13 cellular contexts compared by ENCODE assay signal in the genomic region with DNA sequence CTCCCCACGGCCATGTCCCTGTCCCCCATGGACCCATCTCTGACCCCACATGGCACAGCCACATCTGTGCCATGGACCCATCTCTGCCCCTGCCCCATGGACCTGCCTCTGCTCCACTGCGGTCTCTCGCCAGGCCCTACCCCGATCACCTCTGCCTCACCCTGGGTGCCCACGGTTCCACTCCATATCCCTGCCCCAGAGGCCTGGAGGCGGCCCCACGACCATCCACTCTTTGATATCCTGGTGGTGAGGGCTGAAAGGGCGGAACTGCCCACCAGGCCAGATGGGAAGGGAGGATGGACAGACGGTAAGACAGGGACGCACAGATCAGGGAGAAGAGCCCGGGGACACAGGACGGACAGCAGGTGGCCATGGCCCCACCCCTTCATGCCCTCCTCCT. TPM values are rescaled to one million over a fixed set of nuclear protein-coding genes. Genes with fewer than 3 reads are reported as not detected.
DNase-seq lines count a peak whose midpoint lies in the region; ATAC-seq and TF ChIP-seq lines count a peak whose summit lies in the region.
"Had no signal": no experiment of that assay in that cellular context is flagged by ENCODE, and none has a peak within 500 bp of the region (broad histone marks: within the 10 kb centered on the region; RNA-seq: fewer than 3 reads in every experiment).

No MANE protein-coding gene starts in this region.

- peak overlapping the region; percentile 48 for H2BK120ac ChIP-seq in IMR-90 (ENCODE audit: low read depth, low read length)

- H3K9me3 Mint-ChIP-seq in CD8-positive, alpha-beta T cell, result no peaks in the 10 kb centered on the region
- no peaks in the 10 kb centered on the region for H3K9me3 Mint-ChIP-seq in effector memory CD8-positive, alpha-beta T cell
- H3K9me3 Mint-ChIP-seq in natural killer cell treated with Interleukin-12 subunit alpha and Interleukin-12 subunit beta and Interleukin-15 and Interleukin-18, amount 100 ng/mL, for 72 hours, result no peaks in the 10 kb centered on the region
- H3K9me3 Mint-ChIP-seq: H9 had no signal

- H3K79me1 ChIP-seq in IMR-90 (ENCODE audit: low read depth in 1 of 2, low read length in 2 of 2), result peaks cover 0 to 20% of the 10 kb centered on the region in 2 experiments; a peak in 2 of 4 replicates

- intact Hi-C loops in CD8-positive, alpha-beta T cell (cut with DNase I, micrococcal nuclease), result loop anchor here in 1 of 2 experiments (5.0 to 10.0 kb wide), 3 partner anchors 113 to 338 kb away; a partner anchor contains a TSS
- intact Hi-C loops in IMR-90 (cut with micrococcal nuclease), result loop anchor here (5.0 kb wide), 1 partner anchor 338 kb away; a partner anchor contains a TSS

- H2AFZ ChIP-seq in IMR-90 (replicated peaks; ENCODE audit: low read length, poor library complexity), result peak overlapping the region; percentile 85

- peak overlapping the region; percentile 19; the same call in 1 of the 2 replicates for H3K9ac ChIP-seq in IMR-90 (ENCODE audit: low read depth, low read length)

- 0 out of 2 replicates have a peak, but pooled peaks cover 5% of the 10 kb centered on the region for H3K9me1 ChIP-seq in IMR-90 (ENCODE audit: insufficient read depth, low read length)

- H4K20me1 ChIP-seq in IMR-90 (ENCODE audit: insufficient read depth, low read length), result peaks cover 12% of the 10 kb centered on the region

- H3K27me3 Mint-ChIP-seq in CD8-positive, alpha-beta T cell (ENCODE audit: low read depth), result peaks cover 18% of the 10 kb centered on the region
- H3K27me3 Mint-ChIP-seq in effector memory CD8-positive, alpha-beta T cell, result peaks cover 21 to 45% of the 10 kb centered on the region in 2 donors
- peaks cover 0 to 14% of the 10 kb centered on the region in 2 donors for H3K27me3 Mint-ChIP-seq in natural killer cell treated with Interleukin-12 subunit alpha and Interleukin-12 subunit beta and Interleukin-15 and Interleukin-18, amount 100 ng/mL, for 72 hours

- H3K4me1 Mint-ChIP-seq in CD8-positive, alpha-beta T cell (ENCODE audit: low read depth), result peaks cover 33% of the 10 kb centered on the region
- H3K4me1 Mint-ChIP-seq in effector memory CD8-positive, alpha-beta T cell (ENCODE audit: low read depth in 2 of 2), result peaks cover 25 to 33% of the 10 kb centered on the region in 2 donors
- peaks cover 24 to 36% of the 10 kb centered on the region in 2 donors for H3K4me1 Mint-ChIP-seq in natural killer cell treated with Interleukin-12 subunit alpha and Interleukin-12 subunit beta and Interleukin-15 and Interleukin-18, amount 100 ng/mL, for 72 hours (ENCODE audit: low read depth in 2 of 2)

- CTCF ChIA-PET in CD8-positive, alpha-beta T cell (lab: Charles Lee), result interaction anchor here (0.7 to 4.4 kb wide), 6 partner anchors 9 to 338 kb away, joined by 3 to 27 read pairs (median 4); a partner anchor contains a TSS
- CTCF ChIA-PET in IMR-90 (lab: Yijun Ruan, JAX), result interaction anchor here (0.8 kb wide), 1 partner anchor 39 kb away, joined by 3 read pairs; no protein-coding TSS in a partner anchor

- no peak for DNase-seq in CD8-positive, alpha-beta T cell
- DNase-seq in IMR-90 (no peak), nucleus accumbens (lab: John Stamatoyannopoulos, UW) (no peak), NCI-H146 treated with DMSO at 0.1 percent for 48 hours (lab: John Stamatoyannopoulos, UW; ENCODE audit: unreplicated experiment) (no peak), NCI-H226 (no peak)
- no peak for DNase-seq in effector memory CD8-positive, alpha-beta T cell
- DNase-seq in natural killer cell treated with Interleukin-12 subunit alpha and Interleukin-12 subunit beta and Interleukin-15 and Interleukin-18, amount 100 ng/mL, for 72 hours (ENCODE audit: low spot score), result no peak
- DNase-seq: cortex of kidney, EL, NCI-H2171, ovary had no signal

- peak overlapping the region; percentile 79 for H3K14ac ChIP-seq in IMR-90 (replicated peaks; ENCODE audit: low read depth, low read length)

- H3K27ac ChIP-seq in CD8-positive, alpha-beta T cell (ENCODE audit: low read depth, low read length), result no peak overlapping the region
- peak overlapping the region; percentile 17 for H3K27ac ChIP-seq in IMR-90 (ENCODE audit: insufficient read depth, low read length)
- H3K27ac ChIP-seq: ovary had no signal

- peak overlapping the region; percentile 95 for H2AK9ac ChIP-seq in IMR-90 (replicated peaks; ENCODE audit: low read depth, low read length, poor library complexity)

- peak overlapping the region; percentile 50 for H3K4me2 ChIP-seq in IMR-90 (ENCODE audit: low read depth, low read length)

- peak overlapping the region; percentile 59 to 88; a peak in 3 of 4 replicates for H4K8ac ChIP-seq in IMR-90 (ENCODE audit: low read depth in 2 of 2, low read length in 2 of 2)

- 100% methylated on average over 1 of the region's 12 CpGs; no CpG with 5 or more reads in 1 of the 2 experiments for WGBS in IMR-90 (ENCODE audit: extremely low coverage in 2 of 2, insufficient read length in 1 of 2), 2 experiments

- H2BK20ac ChIP-seq in IMR-90 (ENCODE audit: low read depth, low read length), result no peak overlapping the region

- no peak for TF ChIP-seq POLR2A in IMR-90 (IDR thresholded peaks at IDR 0.05; ENCODE audit: low read depth, low read length)

- H3K27me3 ChIP-seq in CD8-positive, alpha-beta T cell (ENCODE audit: insufficient read depth, low read length), result peaks cover 13% of the 10 kb centered on the region
- H3K27me3 ChIP-seq in IMR-90 (ENCODE audit: control insufficient read depth, insufficient read depth, low read length), result no peaks in the 10 kb centered on the region
- H3K27me3 ChIP-seq: ovary had no signal

- peak overlapping the region; percentile 97 for H2AK5ac ChIP-seq in IMR-90 (ENCODE audit: low read depth, low read length)

- dilution Hi-C loops in IMR-90 (cut with HindIII; ENCODE audit: low sequenced_read_pairs, unreplicated experiment), result no loop called here

- POLR2A ChIA-PET in CD8-positive, alpha-beta T cell (lab: Charles Lee), result no interaction called here
- POLR2A ChIA-PET in IMR-90 (lab: Charles Lee; ENCODE audit: unreplicated experiment), result no interaction called here

- in situ Hi-C loops in IMR-90 (cut with MboI; ENCODE audit: low sequenced_read_pairs), result loop anchor here (10.0 kb wide), 1 partner anchor 590 kb away; no protein-coding TSS in a partner anchor

- peak overlapping the region; percentile 92 for H3K4ac ChIP-seq in IMR-90 (ENCODE audit: low read depth, low read length)

- peaks cover 28% of the 10 kb centered on the region for H3K36me3 Mint-ChIP-seq in CD8-positive, alpha-beta T cell
- peaks cover 25% of the 10 kb centered on the region for H3K36me3 Mint-ChIP-seq in effector memory CD8-positive, alpha-beta T cell (ENCODE audit: insufficient read depth)
- H3K36me3 Mint-ChIP-seq in natural killer cell treated with Interleukin-12 subunit alpha and Interleukin-12 subunit beta and Interleukin-15 and Interleukin-18, amount 100 ng/mL, for 72 hours, result no peaks in the 10 kb centered on the region

- no peak overlapping the region for H3K27ac Mint-ChIP-seq in CD8-positive, alpha-beta T cell
- H3K27ac Mint-ChIP-seq in effector memory CD8-positive, alpha-beta T cell, result peak overlapping the region; percentile 62 to 71
- H3K27ac Mint-ChIP-seq in natural killer cell treated with Interleukin-12 subunit alpha and Interleukin-12 subunit beta and Interleukin-15 and Interleukin-18, amount 100 ng/mL, for 72 hours, result no peak overlapping the region
- H3K27ac Mint-ChIP-seq: H9 had no signal

- BruUV-seq in IMR-90 (replicated peaks; lab: Mats Ljungman, UMichigan), result no TSS peak

- no peak overlapping the region for H3K18ac ChIP-seq in IMR-90 (ENCODE audit: low read depth, low read length)

- TF ChIP-seq RAD21 in IMR-90 (IDR thresholded peaks at IDR 0.05; ENCODE audit: low read length), result no peak

- peak overlapping the region; percentile 87 for H3K23ac ChIP-seq in IMR-90 (ENCODE audit: low read depth, low read length)

- H4K91ac ChIP-seq in IMR-90 (ENCODE audit: insufficient read depth, low read depth, low read length), result peak overlapping the region; percentile 92

- H3K36me3 ChIP-seq in CD8-positive, alpha-beta T cell (ENCODE audit: insufficient read depth, low read length), result peaks cover 10% of the 10 kb centered on the region
- H3K36me3 ChIP-seq in IMR-90 (ENCODE audit: control insufficient read depth, insufficient read depth, low read length), result peaks cover 25% of the 10 kb centered on the region; the same call in 1 of the 2 replicates
- H3K36me3 ChIP-seq: ovary had no signal

- H3K9me3 ChIP-seq in CD8-positive, alpha-beta T cell (ENCODE audit: low read length), result no peaks in the 10 kb centered on the region
- H3K9me3 ChIP-seq in IMR-90 (ENCODE audit: control insufficient read depth, insufficient read depth, low read length), result no peaks in the 10 kb centered on the region
- H3K9me3 ChIP-seq: ovary had no signal

- H3K4me3 Mint-ChIP-seq in CD8-positive, alpha-beta T cell, result peak overlapping the region; percentile 49
- peak overlapping the region; percentile 34 to 43 for H3K4me3 Mint-ChIP-seq in effector memory CD8-positive, alpha-beta T cell
- peak overlapping the region; percentile 51 for H3K4me3 Mint-ChIP-seq in natural killer cell treated with Interleukin-12 subunit alpha and Interleukin-12 subunit beta and Interleukin-15 and Interleukin-18, amount 100 ng/mL, for 72 hours
- H3K4me3 Mint-ChIP-seq: H9 had no signal

- H4K5ac ChIP-seq in IMR-90 (ENCODE audit: low read depth, low read length), result peak overlapping the region; percentile 9; the same call in 1 of the 2 replicates

- no peak overlapping the region; the same call in 1 of the 2 replicates for H3K56ac ChIP-seq in IMR-90 (ENCODE audit: extremely low read depth, insufficient read depth, low read length)

- peaks cover 33% of the 10 kb centered on the region for H3K4me1 ChIP-seq in CD8-positive, alpha-beta T cell (ENCODE audit: insufficient read depth, low read length)
- H3K4me1 ChIP-seq in IMR-90 (ENCODE audit: control insufficient read depth, insufficient read depth, low read length), result peaks cover 31% of the 10 kb centered on the region

- no peak overlapping the region for H3K4me3 ChIP-seq in CD8-positive, alpha-beta T cell (ENCODE audit: low read depth, low read length)
- peak overlapping the region; percentile 7; the same call in 1 of the 2 replicates for H3K4me3 ChIP-seq in IMR-90 (ENCODE audit: insufficient read depth, low read depth, low read length)
- H3K4me3 ChIP-seq: ovary had no signal

- TF ChIP-seq CTCF in CD8-positive, alpha-beta T cell (IDR thresholded peaks at IDR 0.05), result no peak
- no peak for TF ChIP-seq CTCF in IMR-90 (conservative IDR thresholded peaks at IDR 0.05; ENCODE audit: low read depth, low read length)

- no peak for ATAC-seq in CD8-positive, alpha-beta T cell
- ATAC-seq in IMR-90 (ENCODE audit: low read depth) (no peak; the same call in none of the 2 replicates), HG03565 (IDR thresholded peaks at IDR 0.05; ENCODE audit: unreplicated experiment) (no peak)
- no peak for ATAC-seq in effector memory CD8-positive, alpha-beta T cell (replicated peaks)
- no peak for ATAC-seq in natural killer cell treated with Interleukin-12 subunit alpha and Interleukin-12 subunit beta and Interleukin-15 and Interleukin-18, amount 100 ng/mL, for 72 hours

- no peak overlapping the region for H2BK15ac ChIP-seq in IMR-90 (ENCODE audit: low read depth, low read length)

- H2BK5ac ChIP-seq in IMR-90 (ENCODE audit: low read depth, low read length, poor library complexity, severe bottlenecking), result peak overlapping the region; percentile 10

RNA-seq across cellular contexts. Expression of a gene that starts 0.3 kb away (rescaled TPM):
- under 1 TPM in 1 of 2 experiments, not detected in 1; 0.22 TPM for total RNA-seq in CD8-positive, alpha-beta T cell
- 0.28 and 0.54 TPM in 2 replicates for total RNA-seq in IMR-90 (2012; rRNA removed)
- 0.60 and 1.6 TPM in 2 replicates for polyA plus RNA-seq in IMR-90 (2012; rRNA removed)
- polyA plus RNA-seq in IMR-90 (2012; cell fraction: cytosol; rRNA removed), result 0.90 and 2.7 TPM in 2 replicates
- 0.52 and 2.4 TPM in 2 replicates for polyA plus RNA-seq in IMR-90 (2012; cell fraction: nucleus; rRNA removed; ENCODE audit: low replicate concordance)
- under 1 TPM; 0.31 to 0.67 TPM for total RNA-seq in natural killer cell treated with Interleukin-12 subunit alpha and Interleukin-12 subunit beta and Interleukin-15 and Interleukin-18, amount 100 ng/mL, for 72 hours
- polyA plus RNA-seq: ovary had no signal

RNA-seq across cellular contexts. Expression of a gene that starts 21.1 kb away (rescaled TPM):
- 10 to 100 TPM; 15.6 to 16.0 TPM for total RNA-seq in CD8-positive, alpha-beta T cell
- total RNA-seq in IMR-90 (2012; rRNA removed), result 74.2 and 77.5 TPM in 2 replicates
- polyA plus RNA-seq in IMR-90 (2012; rRNA removed), result 133 and 153 TPM in 2 replicates
- polyA plus RNA-seq in IMR-90 (2012; cell fraction: cytosol; rRNA removed), result 151 and 196 TPM in 2 replicates
- 93.4 and 205 TPM in 2 replicates for polyA plus RNA-seq in IMR-90 (2012; cell fraction: nucleus; rRNA removed; ENCODE audit: low replicate concordance)
- total RNA-seq in natural killer cell treated with Interleukin-12 subunit alpha and Interleukin-12 subunit beta and Interleukin-15 and Interleukin-18, amount 100 ng/mL, for 72 hours, result 10 to 100 TPM; 29.9 to 31.7 TPM

RNA-seq across cellular contexts. Expression of a gene that starts 41.7 kb away (rescaled TPM):
- 100 to 1,000 TPM; 152 to 158 TPM for total RNA-seq in CD8-positive, alpha-beta T cell
- total RNA-seq in IMR-90 (2012; rRNA removed), result 39.4 and 41.4 TPM in 2 replicates
- polyA plus RNA-seq in IMR-90 (2012; rRNA removed), result 39.1 and 44.1 TPM in 2 replicates
- polyA plus RNA-seq in IMR-90 (2012; cell fraction: cytosol; rRNA removed), result 58.6 and 63.1 TPM in 2 replicates
- polyA plus RNA-seq in IMR-90 (2012; cell fraction: nucleus; rRNA removed; ENCODE audit: low replicate concordance), result 50.6 and 92.0 TPM in 2 replicates
- 100 to 1,000 TPM; 140 to 160 TPM for total RNA-seq in natural killer cell treated with Interleukin-12 subunit alpha and Interleukin-12 subunit beta and Interleukin-15 and Interleukin-18, amount 100 ng/mL, for 72 hours

RNA-seq across cellular contexts. Expression of a gene that starts 43.4 kb away (rescaled TPM):
- total RNA-seq in CD8-positive, alpha-beta T cell, result 100 to 1,000 TPM; 963 to 995 TPM
- 82.5 and 88.2 TPM in 2 replicates for total RNA-seq in IMR-90 (2012; rRNA removed)
- 91.1 and 95.4 TPM in 2 replicates for polyA plus RNA-seq in IMR-90 (2012; rRNA removed)
- 73.4 and 172 TPM in 2 replicates for polyA plus RNA-seq in IMR-90 (2012; cell fraction: cytosol; rRNA removed)
- polyA plus RNA-seq in IMR-90 (2012; cell fraction: nucleus; rRNA removed; ENCODE audit: low replicate concordance), result 38.3 and 63.8 TPM in 2 replicates
- 10 to 100 TPM; 65.3 to 68.8 TPM for total RNA-seq in natural killer cell treated with Interleukin-12 subunit alpha and Interleukin-12 subunit beta and Interleukin-15 and Interleukin-18, amount 100 ng/mL, for 72 hours

RNA-seq across cellular contexts. Expression of a gene that starts 54.6 kb away (rescaled TPM):
- 100 to 1,000 TPM; 300 to 325 TPM for total RNA-seq in CD8-positive, alpha-beta T cell
- 35.8 and 46.2 TPM in 2 replicates for total RNA-seq in IMR-90 (2012; rRNA removed)
- 81.2 and 102 TPM in 2 replicates for polyA plus RNA-seq in IMR-90 (2012; rRNA removed)
- polyA plus RNA-seq in IMR-90 (2012; cell fraction: cytosol; rRNA removed), result 74.3 and 124 TPM in 2 replicates
- 111 and 215 TPM in 2 replicates for polyA plus RNA-seq in IMR-90 (2012; cell fraction: nucleus; rRNA removed; ENCODE audit: low replicate concordance)
- total RNA-seq in natural killer cell treated with Interleukin-12 subunit alpha and Interleukin-12 subunit beta and Interleukin-15 and Interleukin-18, amount 100 ng/mL, for 72 hours, result 100 to 1,000 TPM in 1 of 2 donors, 10 to 100 TPM in 1; 74.0 to 110 TPM

Comparison
In these comparisons a context has a peak if more than half of its experiments do, and no peak if none do; other contexts are left out.
1. H3K27ac Mint-ChIP-seq: peak in effector memory CD8-positive, alpha-beta T cell (2 of 2); none in CD8-positive, alpha-beta T cell (single experiment) and natural killer cell treated with Interleukin-12 subunit alpha and Interleukin-12 subunit beta and Interleukin-15 and Interleukin-18, amount 100 ng/mL, for 72 hours (0 of 2).
2. Peak in every context shown above with its lines, with median percentiles within 50 percentile points of each other: H3K4me3 Mint-ChIP-seq.